In the genomic region with DNA sequence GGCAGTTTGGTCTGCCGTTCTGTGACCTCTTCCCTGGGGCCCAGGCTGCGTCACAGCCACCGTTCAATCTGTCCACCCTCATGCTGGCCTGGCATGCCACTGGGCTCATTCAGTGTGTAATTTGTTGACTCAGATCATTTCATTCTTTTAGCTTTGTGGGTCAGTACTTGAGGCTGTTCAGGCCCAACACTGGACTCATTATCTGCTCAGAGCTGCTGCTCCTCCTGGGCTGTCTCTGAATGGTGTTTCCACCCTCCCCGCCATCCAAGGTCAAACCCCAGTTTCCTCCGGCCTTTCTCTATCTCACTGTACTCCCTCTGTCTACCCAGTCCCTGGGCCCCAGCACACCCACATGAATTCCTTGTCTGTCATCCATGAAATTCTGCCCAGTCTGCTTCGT, we compare ENCODE assay signal across 1 cellular context.
TF ChIP-seq lines count a peak whose summit lies in the region.

No MANE protein-coding gene starts in this region.

TF ChIP-seq in WTC11, 78 proteins besides CTCF, POLR2A, EP300 and RAD21 (continued from another document):
- TF ChIP-seq, protein P1, sequence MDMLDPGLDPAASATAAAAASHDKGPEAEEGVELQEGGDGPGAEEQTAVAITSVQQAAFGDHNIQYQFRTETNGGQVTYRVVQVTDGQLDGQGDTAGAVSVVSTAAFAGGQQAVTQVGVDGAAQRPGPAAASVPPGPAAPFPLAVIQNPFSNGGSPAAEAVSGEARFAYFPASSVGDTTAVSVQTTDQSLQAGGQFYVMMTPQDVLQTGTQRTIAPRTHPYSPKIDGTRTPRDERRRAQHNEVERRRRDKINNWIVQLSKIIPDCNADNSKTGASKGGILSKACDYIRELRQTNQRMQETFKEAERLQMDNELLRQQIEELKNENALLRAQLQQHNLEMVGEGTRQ (CRISPR knock-in tag; IDR thresholded peaks at IDR 0.05): no peak
- no peak for TF ChIP-seq ZNF423 (CRISPR knock-in tag; IDR thresholded peaks at IDR 0.05)
- TF ChIP-seq, protein P2, sequence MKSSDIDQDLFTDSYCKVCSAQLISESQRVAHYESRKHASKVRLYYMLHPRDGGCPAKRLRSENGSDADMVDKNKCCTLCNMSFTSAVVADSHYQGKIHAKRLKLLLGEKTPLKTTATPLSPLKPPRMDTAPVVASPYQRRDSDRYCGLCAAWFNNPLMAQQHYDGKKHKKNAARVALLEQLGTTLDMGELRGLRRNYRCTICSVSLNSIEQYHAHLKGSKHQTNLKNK (CRISPR knock-in tag; IDR thresholded peaks at IDR 0.05): no peak
- no peak for TF ChIP-seq MYBL2 (CRISPR knock-in tag; IDR thresholded peaks at IDR 0.05)
- TF ChIP-seq, protein P3, sequence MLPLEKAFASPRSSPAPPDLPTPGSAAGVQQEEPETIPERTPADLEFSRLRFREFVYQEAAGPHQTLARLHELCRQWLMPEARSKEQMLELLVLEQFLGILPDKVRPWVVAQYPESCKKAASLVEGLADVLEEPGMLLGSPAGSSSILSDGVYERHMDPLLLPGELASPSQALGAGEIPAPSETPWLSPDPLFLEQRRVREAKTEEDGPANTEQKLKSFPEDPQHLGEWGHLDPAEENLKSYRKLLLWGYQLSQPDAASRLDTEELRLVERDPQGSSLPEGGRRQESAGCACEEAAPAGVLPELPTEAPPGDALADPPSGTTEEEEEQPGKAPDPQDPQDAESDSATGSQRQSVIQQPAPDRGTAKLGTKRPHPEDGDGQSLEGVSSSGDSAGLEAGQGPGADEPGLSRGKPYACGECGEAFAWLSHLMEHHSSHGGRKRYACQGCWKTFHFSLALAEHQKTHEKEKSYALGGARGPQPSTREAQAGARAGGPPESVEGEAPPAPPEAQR (CRISPR knock-in tag; IDR thresholded peaks at IDR 0.05): no peak
- TF ChIP-seq, protein P4, sequence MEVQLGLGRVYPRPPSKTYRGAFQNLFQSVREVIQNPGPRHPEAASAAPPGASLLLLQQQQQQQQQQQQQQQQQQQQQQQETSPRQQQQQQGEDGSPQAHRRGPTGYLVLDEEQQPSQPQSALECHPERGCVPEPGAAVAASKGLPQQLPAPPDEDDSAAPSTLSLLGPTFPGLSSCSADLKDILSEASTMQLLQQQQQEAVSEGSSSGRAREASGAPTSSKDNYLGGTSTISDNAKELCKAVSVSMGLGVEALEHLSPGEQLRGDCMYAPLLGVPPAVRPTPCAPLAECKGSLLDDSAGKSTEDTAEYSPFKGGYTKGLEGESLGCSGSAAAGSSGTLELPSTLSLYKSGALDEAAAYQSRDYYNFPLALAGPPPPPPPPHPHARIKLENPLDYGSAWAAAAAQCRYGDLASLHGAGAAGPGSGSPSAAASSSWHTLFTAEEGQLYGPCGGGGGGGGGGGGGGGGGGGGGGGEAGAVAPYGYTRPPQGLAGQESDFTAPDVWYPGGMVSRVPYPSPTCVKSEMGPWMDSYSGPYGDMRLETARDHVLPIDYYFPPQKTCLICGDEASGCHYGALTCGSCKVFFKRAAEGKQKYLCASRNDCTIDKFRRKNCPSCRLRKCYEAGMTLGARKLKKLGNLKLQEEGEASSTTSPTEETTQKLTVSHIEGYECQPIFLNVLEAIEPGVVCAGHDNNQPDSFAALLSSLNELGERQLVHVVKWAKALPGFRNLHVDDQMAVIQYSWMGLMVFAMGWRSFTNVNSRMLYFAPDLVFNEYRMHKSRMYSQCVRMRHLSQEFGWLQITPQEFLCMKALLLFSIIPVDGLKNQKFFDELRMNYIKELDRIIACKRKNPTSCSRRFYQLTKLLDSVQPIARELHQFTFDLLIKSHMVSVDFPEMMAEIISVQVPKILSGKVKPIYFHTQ (CRISPR knock-in tag; IDR thresholded peaks at IDR 0.05): no peak
- TF ChIP-seq TEAD1 (CRISPR knock-in tag; IDR thresholded peaks at IDR 0.05): no peak
- TF ChIP-seq, protein P5, sequence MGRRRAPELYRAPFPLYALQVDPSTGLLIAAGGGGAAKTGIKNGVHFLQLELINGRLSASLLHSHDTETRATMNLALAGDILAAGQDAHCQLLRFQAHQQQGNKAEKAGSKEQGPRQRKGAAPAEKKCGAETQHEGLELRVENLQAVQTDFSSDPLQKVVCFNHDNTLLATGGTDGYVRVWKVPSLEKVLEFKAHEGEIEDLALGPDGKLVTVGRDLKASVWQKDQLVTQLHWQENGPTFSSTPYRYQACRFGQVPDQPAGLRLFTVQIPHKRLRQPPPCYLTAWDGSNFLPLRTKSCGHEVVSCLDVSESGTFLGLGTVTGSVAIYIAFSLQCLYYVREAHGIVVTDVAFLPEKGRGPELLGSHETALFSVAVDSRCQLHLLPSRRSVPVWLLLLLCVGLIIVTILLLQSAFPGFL (CRISPR knock-in tag; IDR thresholded peaks at IDR 0.05; ENCODE audit: borderline replicate concordance): no peak
- TF ChIP-seq NFYB (CRISPR knock-in tag; conservative IDR thresholded peaks at IDR 0.05; ENCODE audit: low read depth): no peak
- TF ChIP-seq, protein P6, sequence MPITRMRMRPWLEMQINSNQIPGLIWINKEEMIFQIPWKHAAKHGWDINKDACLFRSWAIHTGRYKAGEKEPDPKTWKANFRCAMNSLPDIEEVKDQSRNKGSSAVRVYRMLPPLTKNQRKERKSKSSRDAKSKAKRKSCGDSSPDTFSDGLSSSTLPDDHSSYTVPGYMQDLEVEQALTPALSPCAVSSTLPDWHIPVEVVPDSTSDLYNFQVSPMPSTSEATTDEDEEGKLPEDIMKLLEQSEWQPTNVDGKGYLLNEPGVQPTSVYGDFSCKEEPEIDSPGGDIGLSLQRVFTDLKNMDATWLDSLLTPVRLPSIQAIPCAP (CRISPR knock-in tag; IDR thresholded peaks at IDR 0.05): no peak
